In genomic region chr1:16619803-16620500, GRCh38 we compare ENCODE assay signal across 2 cellular contexts.
TF ChIP-seq lines count a peak whose summit lies in the region.

No MANE protein-coding gene starts in this region.

TF ChIP-seq in K562, 482 proteins besides CTCF, POLR2A, EP300 and RAD21:
- 0 out of 2 replicates have a peak, but pooled peaks have one; percentile 40 for TF ChIP-seq THAP12 (CRISPR knock-in tag; IDR thresholded peaks at IDR 0.05)
- peak; percentile 10 for TF ChIP-seq SP2 (IDR thresholded peaks at IDR 0.05; ENCODE audit: extremely low read depth, low read depth, low read length, poor library complexity, severe bottlenecking)
- TF ChIP-seq RBFOX2 (IDR thresholded peaks at IDR 0.05; ENCODE audit: low read depth, low read length), result 0 out of 2 replicates have a peak, but pooled peaks have one; percentile 28
- TF ChIP-seq POLR2G (IDR thresholded peaks at IDR 0.05; ENCODE audit: low read depth, low read length), result peak; percentile 62

TF ChIP-seq in HepG2, 621 proteins besides CTCF, POLR2A, EP300 and RAD21:
- peak; percentile 62 for TF ChIP-seq AGO2 (optimal IDR thresholded peaks at IDR 0.05; ENCODE audit: low read depth, low read length)
- TF ChIP-seq RBFOX2 (IDR thresholded peaks at IDR 0.05; ENCODE audit: low read depth, low read length), result peak; percentile 45; the same call in 1 of the 2 replicates
- peak; percentile 1; the same call in 1 of the 2 replicates for TF ChIP-seq GABPB1 (CRISPR knock-in tag; IDR thresholded peaks at IDR 0.05)
